Comparison of ENCODE assay signal across 1 cellular context in the genomic region with DNA sequence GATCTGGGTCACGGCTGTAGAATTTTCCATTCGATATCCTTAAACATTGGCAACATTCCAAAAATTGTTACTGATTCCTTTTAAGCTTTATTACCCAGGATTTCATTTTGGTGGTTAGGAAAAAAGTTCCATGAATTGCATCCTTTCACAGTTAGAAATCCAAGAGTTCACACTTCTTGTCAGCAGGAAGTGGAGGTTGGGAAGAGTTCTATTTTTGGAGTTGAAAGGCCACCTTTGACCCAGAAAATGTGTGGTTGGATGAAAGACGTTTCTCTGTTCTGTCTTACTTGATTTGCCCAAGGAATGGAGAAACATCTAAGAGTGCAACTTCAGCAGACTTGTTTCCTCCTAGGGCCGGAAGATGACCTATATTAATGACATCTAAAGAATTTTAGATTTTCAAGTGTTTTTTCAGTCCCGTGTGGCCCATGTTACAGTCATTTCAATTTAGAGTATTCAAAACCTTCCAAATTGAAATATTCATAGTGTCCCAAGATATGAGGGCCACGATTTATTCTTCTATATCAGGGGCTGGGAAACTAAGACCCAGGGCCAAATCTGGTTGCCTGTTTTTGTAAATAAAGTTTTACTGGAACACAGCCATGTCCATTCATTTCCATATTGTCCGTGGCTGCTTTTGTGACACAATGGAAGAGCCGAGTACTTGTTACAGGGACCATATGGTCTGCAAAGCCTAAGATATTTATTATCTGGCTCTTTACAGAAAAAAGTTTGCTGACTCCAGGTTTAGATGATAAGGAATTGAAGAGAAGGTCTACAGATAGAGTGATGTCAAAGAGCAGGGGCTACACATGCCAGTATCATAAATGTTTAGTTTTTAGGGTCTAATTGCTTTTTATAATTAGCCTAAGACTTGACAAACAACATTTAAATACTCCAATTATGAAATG.
A peak's percentile ranks its signal among the peaks of the same experiment; 100 is the strongest.
TF ChIP-seq lines count a peak whose summit lies in the region.

No MANE protein-coding gene starts in this region.

TF ChIP-seq in K562, 482 proteins besides CTCF, POLR2A, EP300 and RAD21 (continued from another document):
- TF ChIP-seq, protein P1, sequence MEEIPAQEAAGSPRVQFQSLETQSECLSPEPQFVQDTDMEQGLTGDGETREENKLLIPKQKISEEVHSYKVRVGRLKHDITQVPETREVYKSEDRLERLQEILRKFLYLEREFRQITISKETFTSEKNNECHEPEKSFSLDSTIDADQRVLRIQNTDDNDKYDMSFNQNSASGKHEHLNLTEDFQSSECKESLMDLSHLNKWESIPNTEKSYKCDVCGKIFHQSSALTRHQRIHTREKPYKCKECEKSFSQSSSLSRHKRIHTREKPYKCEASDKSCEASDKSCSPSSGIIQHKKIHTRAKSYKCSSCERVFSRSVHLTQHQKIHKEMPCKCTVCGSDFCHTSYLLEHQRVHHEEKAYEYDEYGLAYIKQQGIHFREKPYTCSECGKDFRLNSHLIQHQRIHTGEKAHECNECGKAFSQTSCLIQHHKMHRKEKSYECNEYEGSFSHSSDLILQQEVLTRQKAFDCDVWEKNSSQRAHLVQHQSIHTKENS (CRISPR knock-in tag; IDR thresholded peaks at IDR 0.05) = no peak
- no peak for TF ChIP-seq E2F3 (CRISPR knock-in tag; IDR thresholded peaks at IDR 0.05)
- TF ChIP-seq TAL1 (IDR thresholded peaks at IDR 0.05) = peak; percentile 68
- TF ChIP-seq, protein P2, sequence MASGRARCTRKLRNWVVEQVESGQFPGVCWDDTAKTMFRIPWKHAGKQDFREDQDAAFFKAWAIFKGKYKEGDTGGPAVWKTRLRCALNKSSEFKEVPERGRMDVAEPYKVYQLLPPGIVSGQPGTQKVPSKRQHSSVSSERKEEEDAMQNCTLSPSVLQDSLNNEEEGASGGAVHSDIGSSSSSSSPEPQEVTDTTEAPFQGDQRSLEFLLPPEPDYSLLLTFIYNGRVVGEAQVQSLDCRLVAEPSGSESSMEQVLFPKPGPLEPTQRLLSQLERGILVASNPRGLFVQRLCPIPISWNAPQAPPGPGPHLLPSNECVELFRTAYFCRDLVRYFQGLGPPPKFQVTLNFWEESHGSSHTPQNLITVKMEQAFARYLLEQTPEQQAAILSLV (tag; IDR thresholded peaks at IDR 0.05) = no peak
- TF ChIP-seq C11orf30 (IDR thresholded peaks at IDR 0.05; ENCODE audit: low read depth) = no peak
- TF ChIP-seq, protein P3, sequence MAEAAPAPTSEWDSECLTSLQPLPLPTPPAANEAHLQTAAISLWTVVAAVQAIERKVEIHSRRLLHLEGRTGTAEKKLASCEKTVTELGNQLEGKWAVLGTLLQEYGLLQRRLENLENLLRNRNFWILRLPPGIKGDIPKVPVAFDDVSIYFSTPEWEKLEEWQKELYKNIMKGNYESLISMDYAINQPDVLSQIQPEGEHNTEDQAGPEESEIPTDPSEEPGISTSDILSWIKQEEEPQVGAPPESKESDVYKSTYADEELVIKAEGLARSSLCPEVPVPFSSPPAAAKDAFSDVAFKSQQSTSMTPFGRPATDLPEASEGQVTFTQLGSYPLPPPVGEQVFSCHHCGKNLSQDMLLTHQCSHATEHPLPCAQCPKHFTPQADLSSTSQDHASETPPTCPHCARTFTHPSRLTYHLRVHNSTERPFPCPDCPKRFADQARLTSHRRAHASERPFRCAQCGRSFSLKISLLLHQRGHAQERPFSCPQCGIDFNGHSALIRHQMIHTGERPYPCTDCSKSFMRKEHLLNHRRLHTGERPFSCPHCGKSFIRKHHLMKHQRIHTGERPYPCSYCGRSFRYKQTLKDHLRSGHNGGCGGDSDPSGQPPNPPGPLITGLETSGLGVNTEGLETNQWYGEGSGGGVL (CRISPR knock-in tag; IDR thresholded peaks at IDR 0.05) = no peak
- TF ChIP-seq TEAD4 (IDR thresholded peaks at IDR 0.05; ENCODE audit: low read length) = peak; percentile 38; the same call in 1 of the 2 replicates
- no peak for TF ChIP-seq TEAD4 (CRISPR knock-in tag; IDR thresholded peaks at IDR 0.05; ENCODE audit: borderline replicate concordance)
- TF ChIP-seq, protein P4, sequence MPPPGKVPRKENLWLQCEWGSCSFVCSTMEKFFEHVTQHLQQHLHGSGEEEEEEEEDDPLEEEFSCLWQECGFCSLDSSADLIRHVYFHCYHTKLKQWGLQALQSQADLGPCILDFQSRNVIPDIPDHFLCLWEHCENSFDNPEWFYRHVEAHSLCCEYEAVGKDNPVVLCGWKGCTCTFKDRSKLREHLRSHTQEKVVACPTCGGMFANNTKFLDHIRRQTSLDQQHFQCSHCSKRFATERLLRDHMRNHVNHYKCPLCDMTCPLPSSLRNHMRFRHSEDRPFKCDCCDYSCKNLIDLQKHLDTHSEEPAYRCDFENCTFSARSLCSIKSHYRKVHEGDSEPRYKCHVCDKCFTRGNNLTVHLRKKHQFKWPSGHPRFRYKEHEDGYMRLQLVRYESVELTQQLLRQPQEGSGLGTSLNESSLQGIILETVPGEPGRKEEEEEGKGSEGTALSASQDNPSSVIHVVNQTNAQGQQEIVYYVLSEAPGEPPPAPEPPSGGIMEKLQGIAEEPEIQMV (tag; conservative IDR thresholded peaks at IDR 0.05; ENCODE audit: low read depth) = no peak
- no peak for TF ChIP-seq ZNF408 (CRISPR knock-in tag; IDR thresholded peaks at IDR 0.05; ENCODE audit: low read depth)
- TF ChIP-seq ZNF212 (CRISPR knock-in tag; IDR thresholded peaks at IDR 0.05) = no peak
- TF ChIP-seq, protein P5, sequence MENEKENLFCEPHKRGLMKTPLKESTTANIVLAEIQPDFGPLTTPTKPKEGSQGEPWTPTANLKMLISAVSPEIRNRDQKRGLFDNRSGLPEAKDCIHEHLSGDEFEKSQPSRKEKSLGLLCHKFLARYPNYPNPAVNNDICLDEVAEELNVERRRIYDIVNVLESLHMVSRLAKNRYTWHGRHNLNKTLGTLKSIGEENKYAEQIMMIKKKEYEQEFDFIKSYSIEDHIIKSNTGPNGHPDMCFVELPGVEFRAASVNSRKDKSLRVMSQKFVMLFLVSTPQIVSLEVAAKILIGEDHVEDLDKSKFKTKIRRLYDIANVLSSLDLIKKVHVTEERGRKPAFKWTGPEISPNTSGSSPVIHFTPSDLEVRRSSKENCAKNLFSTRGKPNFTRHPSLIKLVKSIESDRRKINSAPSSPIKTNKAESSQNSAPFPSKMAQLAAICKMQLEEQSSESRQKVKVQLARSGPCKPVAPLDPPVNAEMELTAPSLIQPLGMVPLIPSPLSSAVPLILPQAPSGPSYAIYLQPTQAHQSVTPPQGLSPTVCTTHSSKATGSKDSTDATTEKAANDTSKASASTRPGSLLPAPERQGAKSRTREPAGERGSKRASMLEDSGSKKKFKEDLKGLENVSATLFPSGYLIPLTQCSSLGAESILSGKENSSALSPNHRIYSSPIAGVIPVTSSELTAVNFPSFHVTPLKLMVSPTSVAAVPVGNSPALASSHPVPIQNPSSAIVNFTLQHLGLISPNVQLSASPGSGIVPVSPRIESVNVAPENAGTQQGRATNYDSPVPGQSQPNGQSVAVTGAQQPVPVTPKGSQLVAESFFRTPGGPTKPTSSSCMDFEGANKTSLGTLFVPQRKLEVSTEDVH (IDR thresholded peaks at IDR 0.05; ENCODE audit: low read depth, partially characterized antibody) = no peak
- no peak for TF ChIP-seq ZNF224 (CRISPR knock-in tag; IDR thresholded peaks at IDR 0.05)
- TF ChIP-seq SAFB (IDR thresholded peaks at IDR 0.05; ENCODE audit: borderline replicate concordance, low read depth, low read length) = no peak
- TF ChIP-seq KLF6 (CRISPR knock-in tag; IDR thresholded peaks at IDR 0.05; ENCODE audit: borderline replicate concordance) = no peak
- TF ChIP-seq SRSF3 (IDR thresholded peaks at IDR 0.05; ENCODE audit: insufficient read depth, low read length) = no peak
- TF ChIP-seq NCOR1 (IDR thresholded peaks at IDR 0.05) = peak; percentile 50; the same call in 1 of the 2 replicates
- TF ChIP-seq, protein P6, sequence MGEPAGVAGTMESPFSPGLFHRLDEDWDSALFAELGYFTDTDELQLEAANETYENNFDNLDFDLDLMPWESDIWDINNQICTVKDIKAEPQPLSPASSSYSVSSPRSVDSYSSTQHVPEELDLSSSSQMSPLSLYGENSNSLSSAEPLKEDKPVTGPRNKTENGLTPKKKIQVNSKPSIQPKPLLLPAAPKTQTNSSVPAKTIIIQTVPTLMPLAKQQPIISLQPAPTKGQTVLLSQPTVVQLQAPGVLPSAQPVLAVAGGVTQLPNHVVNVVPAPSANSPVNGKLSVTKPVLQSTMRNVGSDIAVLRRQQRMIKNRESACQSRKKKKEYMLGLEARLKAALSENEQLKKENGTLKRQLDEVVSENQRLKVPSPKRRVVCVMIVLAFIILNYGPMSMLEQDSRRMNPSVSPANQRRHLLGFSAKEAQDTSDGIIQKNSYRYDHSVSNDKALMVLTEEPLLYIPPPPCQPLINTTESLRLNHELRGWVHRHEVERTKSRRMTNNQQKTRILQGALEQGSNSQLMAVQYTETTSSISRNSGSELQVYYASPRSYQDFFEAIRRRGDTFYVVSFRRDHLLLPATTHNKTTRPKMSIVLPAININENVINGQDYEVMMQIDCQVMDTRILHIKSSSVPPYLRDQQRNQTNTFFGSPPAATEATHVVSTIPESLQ (CRISPR knock-in tag; IDR thresholded peaks at IDR 0.05) = no peak
- TF ChIP-seq XRCC3 (IDR thresholded peaks at IDR 0.05) = no peak
